ENCODE assay signal across 15 cellular contexts in the genomic region with DNA sequence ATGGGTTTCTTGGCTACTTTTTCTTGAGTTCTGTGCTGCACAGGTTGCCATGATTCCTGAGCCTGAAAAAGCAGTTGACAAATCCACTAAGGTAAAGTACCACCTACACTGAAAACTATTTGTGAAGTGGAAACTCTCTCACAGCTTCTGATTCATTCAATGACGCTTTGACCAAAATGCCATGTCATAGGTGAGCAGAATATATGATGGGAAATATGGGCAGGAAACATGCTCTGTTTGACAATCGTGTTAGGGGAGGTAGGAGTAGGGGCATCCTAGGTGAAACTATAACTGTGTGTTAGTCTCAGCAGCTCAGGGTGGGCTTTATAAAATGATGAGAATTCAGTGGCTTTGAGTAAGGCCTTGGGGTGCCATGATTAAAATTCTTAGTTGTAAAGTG.
A peak's percentile ranks its signal among the peaks of the same experiment; 100 is the strongest.
DNase-seq lines count a peak whose midpoint lies in the region; ATAC-seq lines count a peak whose summit lies in the region.
"Had no signal": no experiment of that assay in that cellular context is flagged by ENCODE, and none has a peak within 500 bp of the region (broad histone marks: within the 10 kb centered on the region; RNA-seq: fewer than 3 reads in every experiment).

No MANE protein-coding gene starts in this region.

- DNase-seq in activated CD4-positive, alpha-beta T cell treated with anti-CD3 and anti-CD28 coated beads for 36 hours = no peak
- DNase-seq in activated CD4-positive, alpha-beta T cell treated with anti-CD3 and anti-CD28 coated beads for 4 hours = no peak
- DNase-seq in activated naive CD8-positive, alpha-beta T cell treated with anti-CD3 and anti-CD28 coated beads, Interleukin-2, amount 50 U/mL, for 24 hours = no peak
- no peak for DNase-seq in activated naive CD8-positive, alpha-beta T cell treated with anti-CD3 and anti-CD28 coated beads for 36 hours
- DNase-seq in epidermal melanocyte (ENCODE audit: insufficient read length, low spot score) = no peak
- DNase-seq: AML-193; Caco-2; Calu3; CD4-positive, alpha-beta T cell; CD8-positive, alpha-beta T cell; DMS79 treated with DMSO at 0.1 percent for 48 hours; GF-D8 had no signal

- ATAC-seq in activated CD4-positive, alpha-beta T cell treated with anti-CD3 and anti-CD28 coated beads for 36 hours = peak; percentile 60
- ATAC-seq in activated naive CD8-positive, alpha-beta T cell treated with anti-CD3 and anti-CD28 coated beads, Interleukin-2, amount 50 U/mL, for 24 hours = peak; percentile 52
- ATAC-seq in activated T-helper 17 cell treated with anti-CD3 and anti-CD28 coated beads, Interleukin-2, amount 50 U/mL, for 72 hours (replicated peaks) = peak; percentile 70
- ATAC-seq: A549; CD8-positive, alpha-beta T cell had no signal

- no peaks in the 10 kb centered on the region for H3K36me3 Mint-ChIP-seq in activated CD4-positive, alpha-beta T cell treated with anti-CD3 and anti-CD28 coated beads for 36 hours (ENCODE audit: low read depth)
- H3K36me3 Mint-ChIP-seq in activated naive CD8-positive, alpha-beta T cell treated with anti-CD3 and anti-CD28 coated beads, Interleukin-2, amount 50 U/mL, for 24 hours (ENCODE audit: low read depth) = no peaks in the 10 kb centered on the region
- H3K36me3 Mint-ChIP-seq in activated naive CD8-positive, alpha-beta T cell treated with anti-CD3 and anti-CD28 coated beads for 36 hours = no peaks in the 10 kb centered on the region
- no peaks in the 10 kb centered on the region for H3K36me3 Mint-ChIP-seq in activated T-helper 17 cell treated with anti-CD3 and anti-CD28 coated beads, Interleukin-2, amount 50 U/mL, for 72 hours (ENCODE audit: low read depth)
- H3K36me3 Mint-ChIP-seq: CD8-positive, alpha-beta T cell had no signal

- no peaks in the 10 kb centered on the region for H3K4me1 Mint-ChIP-seq in activated CD4-positive, alpha-beta T cell treated with anti-CD3 and anti-CD28 coated beads for 36 hours
- no peaks in the 10 kb centered on the region for H3K4me1 Mint-ChIP-seq in activated naive CD8-positive, alpha-beta T cell treated with anti-CD3 and anti-CD28 coated beads, Interleukin-2, amount 50 U/mL, for 24 hours
- H3K4me1 Mint-ChIP-seq in activated naive CD8-positive, alpha-beta T cell treated with anti-CD3 and anti-CD28 coated beads for 36 hours = no peaks in the 10 kb centered on the region
- H3K4me1 Mint-ChIP-seq in activated T-helper 17 cell treated with anti-CD3 and anti-CD28 coated beads, Interleukin-2, amount 50 U/mL, for 72 hours = no peaks in the 10 kb centered on the region
- H3K4me1 Mint-ChIP-seq: B cell had no signal

- H3K27ac Mint-ChIP-seq in activated CD4-positive, alpha-beta T cell treated with anti-CD3 and anti-CD28 coated beads for 36 hours = no peak overlapping the region
- no peak overlapping the region for H3K27ac Mint-ChIP-seq in activated naive CD8-positive, alpha-beta T cell treated with anti-CD3 and anti-CD28 coated beads, Interleukin-2, amount 50 U/mL, for 24 hours
- H3K27ac Mint-ChIP-seq in activated naive CD8-positive, alpha-beta T cell treated with anti-CD3 and anti-CD28 coated beads for 36 hours = no peak overlapping the region
- no peak overlapping the region for H3K27ac Mint-ChIP-seq in activated T-helper 17 cell treated with anti-CD3 and anti-CD28 coated beads, Interleukin-2, amount 50 U/mL, for 72 hours
- H3K27ac Mint-ChIP-seq: B cell; CD4-positive, alpha-beta T cell; CD8-positive, alpha-beta T cell had no signal

- POLR2A ChIA-PET in activated CD4-positive, alpha-beta T cell treated with anti-CD3 and anti-CD28 coated beads for 36 hours (lab: Charles Lee) = no interaction called here

- H3K4me3 Mint-ChIP-seq in activated CD4-positive, alpha-beta T cell treated with anti-CD3 and anti-CD28 coated beads for 36 hours = no peak overlapping the region
- no peak overlapping the region for H3K4me3 Mint-ChIP-seq in activated naive CD8-positive, alpha-beta T cell treated with anti-CD3 and anti-CD28 coated beads, Interleukin-2, amount 50 U/mL, for 24 hours
- no peak overlapping the region for H3K4me3 Mint-ChIP-seq in activated naive CD8-positive, alpha-beta T cell treated with anti-CD3 and anti-CD28 coated beads for 36 hours
- no peak overlapping the region for H3K4me3 Mint-ChIP-seq in activated T-helper 17 cell treated with anti-CD3 and anti-CD28 coated beads, Interleukin-2, amount 50 U/mL, for 72 hours
- H3K4me3 Mint-ChIP-seq: B cell; CD4-positive, alpha-beta T cell; CD8-positive, alpha-beta T cell had no signal

- H3K9me3 Mint-ChIP-seq in activated CD4-positive, alpha-beta T cell treated with anti-CD3 and anti-CD28 coated beads for 36 hours (ENCODE audit: low read depth) = no peaks in the 10 kb centered on the region
- H3K9me3 Mint-ChIP-seq in activated naive CD8-positive, alpha-beta T cell treated with anti-CD3 and anti-CD28 coated beads, Interleukin-2, amount 50 U/mL, for 24 hours = no peaks in the 10 kb centered on the region
- no peaks in the 10 kb centered on the region for H3K9me3 Mint-ChIP-seq in activated naive CD8-positive, alpha-beta T cell treated with anti-CD3 and anti-CD28 coated beads for 36 hours
- no peaks in the 10 kb centered on the region for H3K9me3 Mint-ChIP-seq in activated T-helper 17 cell treated with anti-CD3 and anti-CD28 coated beads, Interleukin-2, amount 50 U/mL, for 72 hours
- H3K9me3 Mint-ChIP-seq: CD4-positive, alpha-beta T cell; CD8-positive, alpha-beta T cell had no signal

- CTCF ChIA-PET in activated CD4-positive, alpha-beta T cell treated with anti-CD3 and anti-CD28 coated beads for 36 hours (lab: Charles Lee) = interaction anchor here (0.7 to 1.4 kb wide), 5 partner anchors 11 to 52 kb away, joined by 3 to 5 read pairs (median 4); no protein-coding TSS in a partner anchor

- H3K27me3 Mint-ChIP-seq in activated CD4-positive, alpha-beta T cell treated with anti-CD3 and anti-CD28 coated beads for 36 hours = peaks cover 4% of the 10 kb centered on the region
- peaks cover 2% of the 10 kb centered on the region for H3K27me3 Mint-ChIP-seq in activated naive CD8-positive, alpha-beta T cell treated with anti-CD3 and anti-CD28 coated beads, Interleukin-2, amount 50 U/mL, for 24 hours
- no peaks in the 10 kb centered on the region for H3K27me3 Mint-ChIP-seq in activated naive CD8-positive, alpha-beta T cell treated with anti-CD3 and anti-CD28 coated beads for 36 hours
- H3K27me3 Mint-ChIP-seq in activated T-helper 17 cell treated with anti-CD3 and anti-CD28 coated beads, Interleukin-2, amount 50 U/mL, for 72 hours = peaks cover 10% of the 10 kb centered on the region
- H3K27me3 Mint-ChIP-seq: CD4-positive, alpha-beta T cell had no signal

- intact Hi-C loops in activated CD4-positive, alpha-beta T cell treated with anti-CD3 and anti-CD28 coated beads for 36 hours (cut with DNase I, micrococcal nuclease) = no loop called here
